ENCODE assay signal across 17 cellular contexts in the genomic region with DNA sequence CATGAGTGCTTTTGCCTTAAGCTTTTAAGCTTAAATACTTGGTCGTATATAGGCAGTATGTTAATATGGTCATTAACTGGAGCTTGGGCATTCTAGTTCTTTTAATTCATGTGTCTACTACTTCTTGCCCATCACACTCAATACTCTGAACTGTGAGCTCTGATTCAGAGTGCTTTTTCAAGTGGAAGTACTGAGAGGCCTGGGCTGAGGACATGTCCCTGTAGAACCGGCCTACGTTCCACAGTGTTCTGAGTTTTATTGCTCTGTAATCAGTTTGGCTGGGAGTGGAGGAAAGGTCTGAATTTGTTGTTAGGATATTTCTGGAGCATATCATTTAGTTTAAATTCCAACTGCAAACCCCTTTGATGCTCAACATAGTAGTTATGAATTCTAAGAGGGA.
"Had no signal": no experiment of that assay in that cellular context is flagged by ENCODE, and none has a peak within 500 bp of the region (broad histone marks: within the 10 kb centered on the region; RNA-seq: fewer than 3 reads in every experiment).

No MANE protein-coding gene starts in this region.

- H3K4me1 ChIP-seq: esophagus muscularis mucosa, foreskin keratinocyte, gastroesophageal sphincter, heart left ventricle, left ventricle myocardium inferior, lower lobe of right lung had no signal

- ATAC-seq: foreskin keratinocyte, gastroesophageal sphincter, heart left ventricle, left colon, left lobe of liver, lower lobe of right lung, mucosa of descending colon had no signal

- H3K27me3 ChIP-seq: dorsolateral prefrontal cortex, esophagus muscularis mucosa, foreskin keratinocyte, gastroesophageal sphincter, heart left ventricle had no signal

- H3K9me3 ChIP-seq: esophagus muscularis mucosa, lower lobe of right lung had no signal

- H3K36me3 ChIP-seq: esophagus muscularis mucosa, gastroesophageal sphincter, heart left ventricle, left ventricle myocardium inferior, lower lobe of right lung had no signal

- DNase-seq: dermis blood vessel endothelial cell; dorsolateral prefrontal cortex; effector CD4-positive, alpha-beta T cell; effector memory CD4-positive, alpha-beta T cell; foreskin keratinocyte; heart left ventricle; hippocampal formation; left colon; left ventricle myocardium inferior; lower lobe of right lung; mesenchymal stem cell; mucosa of descending colon; naive B cell had no signal

- H3K4me3 ChIP-seq: coronary artery, dorsolateral prefrontal cortex, esophagus muscularis mucosa, gastroesophageal sphincter, heart left ventricle, left ventricle myocardium inferior, lower lobe of right lung, mucosa of descending colon had no signal

- H3K27ac ChIP-seq: coronary artery, dorsolateral prefrontal cortex, esophagus muscularis mucosa, foreskin keratinocyte, gastroesophageal sphincter, heart left ventricle, left ventricle myocardium inferior, lower lobe of right lung had no signal
